In the genomic region with DNA sequence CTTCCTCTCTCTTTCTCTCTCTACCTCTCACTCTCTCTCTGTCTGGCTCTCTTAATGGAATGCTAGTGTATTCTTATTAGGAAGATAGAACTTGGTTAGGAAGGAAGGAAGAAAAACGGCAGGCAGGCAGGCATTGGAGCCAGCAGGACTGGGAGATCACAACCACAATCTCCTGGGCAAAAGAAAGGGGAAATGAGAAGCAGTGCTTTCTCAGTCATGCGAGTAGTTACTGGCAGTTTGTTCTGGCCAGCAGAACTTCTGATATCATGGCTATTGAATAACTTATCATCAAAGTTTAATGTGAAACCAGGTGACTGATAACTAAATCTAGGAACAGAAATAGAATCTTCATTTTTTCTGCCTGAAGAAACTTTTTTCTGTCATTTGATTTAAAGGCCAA, we compare ENCODE assay signal across 23 cellular contexts.
"Had no signal": no experiment of that assay in that cellular context is flagged by ENCODE, and none has a peak within 500 bp of the region (broad histone marks: within the 10 kb centered on the region; RNA-seq: fewer than 3 reads in every experiment).

No MANE protein-coding gene starts in this region.

- H3K4me3 Mint-ChIP-seq: endodermal cell; naive thymus-derived CD4-positive, alpha-beta T cell; neural crest cell had no signal

- H3K36me3 Mint-ChIP-seq: naive thymus-derived CD4-positive, alpha-beta T cell had no signal

- H3K9me3 Mint-ChIP-seq: naive thymus-derived CD4-positive, alpha-beta T cell; neural crest cell had no signal

- H3K9me3 ChIP-seq: ovary, right atrium auricular region, sigmoid colon, thoracic aorta, transverse colon had no signal

- H3K4me1 Mint-ChIP-seq: neural crest cell had no signal

- FAIRE-seq: endothelial cell of umbilical vein, kidney had no signal

- ATAC-seq: foreskin keratinocyte; left cardiac atrium; naive thymus-derived CD4-positive, alpha-beta T cell had no signal

- H3K36me3 ChIP-seq: ovary, right atrium auricular region, sigmoid colon, stomach, thoracic aorta, transverse colon had no signal

- H3K4me2 ChIP-seq: hepatocyte had no signal

- DNase-seq: effector CD4-positive, alpha-beta T cell; endodermal cell; erythroblast; foreskin keratinocyte; head of caudate nucleus; kidney; left cardiac atrium; naive thymus-derived CD4-positive, alpha-beta T cell; ovary; sigmoid colon; stimulated activated CD4-positive, alpha-beta T cell treated with anti-CD3 and anti-CD28 coated beads, Interleukin-2, amount 100 ng/mL, for 24 hours; stimulated activated CD4-positive, alpha-beta T cell treated with anti-CD3 and anti-CD28 coated beads, Interleukin-4, amount 100 ng/mL, for 4 hours; stimulated activated naive CD4-positive, alpha-beta T cell; stomach; substantia nigra; transverse colon had no signal

- H3K4me1 ChIP-seq: foreskin keratinocyte, right atrium auricular region, sigmoid colon, stomach, transverse colon had no signal

- H3K4me3 ChIP-seq: coronary artery, hepatocyte, ovary, right atrium auricular region, sigmoid colon, skin epidermis, stomach, thoracic aorta, transverse colon had no signal

- H3K27ac Mint-ChIP-seq: endodermal cell; naive thymus-derived CD4-positive, alpha-beta T cell had no signal

- H2AFZ ChIP-seq: hepatocyte had no signal

- H3K79me2 ChIP-seq: hepatocyte had no signal

- H3K27ac ChIP-seq: coronary artery, foreskin keratinocyte, hepatocyte, ovary, right atrium auricular region, sigmoid colon, skin epidermis, stomach, thoracic aorta, transverse colon had no signal

- H3K27me3 ChIP-seq: foreskin keratinocyte, hepatocyte, ovary, right atrium auricular region, sigmoid colon, transverse colon had no signal
